In genomic region chr4:2934077-2934812, GRCh38 we compare ENCODE assay signal across 1 cellular context.
TF ChIP-seq lines count a peak whose summit lies in the region.

No MANE protein-coding gene starts in this region.

TF ChIP-seq in A549, 52 proteins besides CTCF, POLR2A, EP300 and RAD21 (continued from another document):
- TF ChIP-seq HEYL (CRISPR knock-in tag; IDR thresholded peaks at IDR 0.05) (no peak), ZC3H11A (IDR thresholded peaks at IDR 0.05) (no peak)
